ENCODE assay signal across 1 cellular context in the genomic region with DNA sequence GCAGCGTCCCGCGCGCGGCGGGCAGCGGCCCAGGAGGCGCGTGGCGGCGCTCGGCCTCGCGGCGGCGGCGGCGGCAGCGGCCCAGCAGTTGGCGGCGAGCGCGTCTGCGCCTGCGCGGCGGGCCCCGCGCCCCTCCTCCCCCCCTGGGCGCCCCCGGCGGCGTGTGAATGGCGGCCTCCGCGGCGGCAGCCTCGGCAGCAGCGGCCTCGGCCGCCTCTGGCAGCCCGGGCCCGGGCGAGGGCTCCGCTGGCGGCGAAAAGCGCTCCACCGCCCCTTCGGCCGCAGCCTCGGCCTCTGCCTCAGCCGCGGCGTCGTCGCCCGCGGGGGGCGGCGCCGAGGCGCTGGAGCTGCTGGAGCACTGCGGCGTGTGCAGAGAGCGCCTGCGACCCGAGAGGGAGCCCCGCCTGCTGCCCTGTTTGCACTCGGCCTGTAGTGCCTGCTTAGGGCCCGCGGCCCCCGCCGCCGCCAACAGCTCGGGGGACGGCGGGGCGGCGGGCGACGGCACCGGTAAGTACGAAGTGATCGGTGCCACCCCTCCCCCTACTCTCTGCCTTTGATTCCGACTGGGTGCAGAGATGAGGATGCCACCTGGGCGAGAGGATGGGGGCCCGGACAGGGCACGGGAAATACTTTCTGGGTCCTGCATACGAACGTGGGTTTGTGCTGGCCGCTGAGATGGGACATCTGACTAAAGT.
TF ChIP-seq lines count a peak whose summit lies in the region.

No MANE protein-coding gene starts in this region.

TF ChIP-seq in liver, 16 proteins besides CTCF, POLR2A, EP300 and RAD21:
- TF ChIP-seq JUND (IDR thresholded peaks at IDR 0.05) (no peak), TAF1 (conservative IDR thresholded peaks at IDR 0.05) (no peak), YY1 (IDR thresholded peaks at IDR 0.05) (no peak), FOXA1 (IDR thresholded peaks at IDR 0.05) (no peak), GABPA (IDR thresholded peaks at IDR 0.05 in 1 of 2, conservative IDR thresholded peaks at IDR 0.05 in 1 of 2) (no peak), RXRA (IDR thresholded peaks at IDR 0.05) (no peak), FOXA2 (IDR thresholded peaks at IDR 0.05) (no peak), NR2F2 (IDR thresholded peaks at IDR 0.05) (no peak)
- TF ChIP-seq, protein P1, sequence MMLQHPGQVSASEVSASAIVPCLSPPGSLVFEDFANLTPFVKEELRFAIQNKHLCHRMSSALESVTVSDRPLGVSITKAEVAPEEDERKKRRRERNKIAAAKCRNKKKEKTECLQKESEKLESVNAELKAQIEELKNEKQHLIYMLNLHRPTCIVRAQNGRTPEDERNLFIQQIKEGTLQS (IDR thresholded peaks at IDR 0.05), result no peak
- TF ChIP-seq, protein P2, sequence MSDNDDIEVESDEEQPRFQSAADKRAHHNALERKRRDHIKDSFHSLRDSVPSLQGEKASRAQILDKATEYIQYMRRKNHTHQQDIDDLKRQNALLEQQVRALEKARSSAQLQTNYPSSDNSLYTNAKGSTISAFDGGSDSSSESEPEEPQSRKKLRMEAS (IDR thresholded peaks at IDR 0.05), result no peak
